ENCODE assay signal across 27 cellular contexts in the genomic region with DNA sequence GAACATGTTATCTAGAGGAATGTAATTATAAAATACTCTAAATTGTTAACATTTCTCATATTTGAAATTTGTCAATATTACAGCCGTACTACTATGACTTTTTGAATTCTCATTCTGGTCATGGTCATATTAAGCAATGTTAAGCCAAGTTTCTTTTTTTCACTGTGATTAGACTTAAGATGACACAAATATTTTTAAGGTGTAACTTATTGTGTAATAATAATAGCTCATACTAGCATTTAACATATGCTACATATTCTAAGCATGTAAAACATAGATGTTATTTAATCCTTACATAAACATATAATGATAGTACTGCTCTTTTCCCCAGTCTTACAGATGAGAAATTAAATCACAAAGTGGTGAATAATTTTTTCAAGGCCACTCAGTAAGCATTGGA. TPM values are rescaled to one million over a fixed set of nuclear protein-coding genes. Genes with fewer than 3 reads are reported as not detected.
"Had no signal": no experiment of that assay in that cellular context is flagged by ENCODE, and none has a peak within 500 bp of the region (broad histone marks: within the 10 kb centered on the region; RNA-seq: fewer than 3 reads in every experiment).

No MANE protein-coding gene starts in this region.

- H3K36me3 ChIP-seq: colonic mucosa, gastrocnemius medialis had no signal

- H3K4me1 ChIP-seq: colonic mucosa, esophagus muscularis mucosa, esophagus squamous epithelium, foreskin keratinocyte, gastrocnemius medialis, gastroesophageal sphincter, heart left ventricle, heart right ventricle had no signal

- H3K27ac ChIP-seq: colonic mucosa, coronary artery, dorsolateral prefrontal cortex, epithelial cell of prostate, esophagus muscularis mucosa, esophagus squamous epithelium, foreskin keratinocyte, gastrocnemius medialis, gastroesophageal sphincter, heart left ventricle, heart right ventricle had no signal

- DNase-seq: colonic mucosa; cortex of kidney; dermis blood vessel endothelial cell; dorsolateral prefrontal cortex; effector CD4-positive, alpha-beta T cell; effector CD8-positive, alpha-beta T cell; effector memory CD4-positive, alpha-beta T cell; effector memory CD8-positive, alpha-beta T cell; endodermal cell; erythroblast; esophagus squamous epithelium; foreskin fibroblast; foreskin keratinocyte; foreskin melanocyte; gastrocnemius medialis; glutamatergic neuron; heart left ventricle; heart right ventricle had no signal

- H3K4me3 ChIP-seq: colonic mucosa, coronary artery, dorsolateral prefrontal cortex, esophagus muscularis mucosa, esophagus squamous epithelium, gastrocnemius medialis, gastroesophageal sphincter, heart left ventricle, heart right ventricle had no signal

- FAIRE-seq: colon, endometrium, endothelial cell of umbilical vein had no signal

- H3K27me3 ChIP-seq: colonic mucosa, dorsolateral prefrontal cortex, esophagus muscularis mucosa, esophagus squamous epithelium, foreskin keratinocyte, gastrocnemius medialis, gastroesophageal sphincter, heart left ventricle, heart right ventricle had no signal

- ATAC-seq: effector memory CD8-positive, alpha-beta T cell; esophagus mucosa; foreskin keratinocyte; gastrocnemius medialis; gastroesophageal sphincter; heart left ventricle; heart right ventricle had no signal

- H3K9me3 ChIP-seq: colonic mucosa, esophagus muscularis mucosa, esophagus squamous epithelium, gastrocnemius medialis, gastroesophageal sphincter had no signal

RNA-seq across cellular contexts. Expression of gene LRRC70, which starts 35.9 kb away (rescaled TPM):
- total RNA-seq: epithelial cell of proximal tubule had no signal
